ENCODE assay signal across 1 cellular context in the genomic region with DNA sequence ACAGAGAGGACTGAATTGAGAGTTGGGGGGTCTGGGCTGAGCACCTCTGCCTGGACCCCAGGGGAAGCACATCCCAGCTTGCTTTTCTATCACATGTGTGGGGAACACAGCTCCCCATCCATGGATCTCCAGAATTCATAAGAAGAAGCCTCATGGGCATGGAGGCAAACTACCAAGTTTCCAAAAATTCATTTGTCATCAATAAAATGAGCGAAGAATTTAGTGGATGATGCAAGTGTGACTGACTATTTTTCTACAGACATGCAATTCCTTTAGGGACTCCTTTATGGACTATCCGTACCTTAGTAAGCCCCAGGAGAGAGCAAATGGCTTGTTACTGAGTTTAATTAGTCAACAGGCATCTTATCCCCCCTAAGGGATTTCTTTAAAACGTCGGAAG.
TF ChIP-seq lines count a peak whose summit lies in the region.

No MANE protein-coding gene starts in this region.

TF ChIP-seq in HepG2, 621 proteins besides CTCF, POLR2A, EP300 and RAD21:
- TF ChIP-seq MAFF (IDR thresholded peaks at IDR 0.05; ENCODE audit: low read depth, low read length) (peak; percentile 61; the same call in 1 of the 2 replicates), SP140L (CRISPR knock-in tag; IDR thresholded peaks at IDR 0.05; ENCODE audit: borderline replicate concordance) (no peak), MAFK (conservative IDR thresholded peaks at IDR 0.05 in 1 of 2, IDR thresholded peaks at IDR 0.05 in 1 of 2; ENCODE audit: low read length in 2 of 2) (peak; percentile 58 to 66), ZSCAN20 (CRISPR knock-in tag; IDR thresholded peaks at IDR 0.05; ENCODE audit: borderline replicate concordance) (no peak)
- TF ChIP-seq, protein P1, sequence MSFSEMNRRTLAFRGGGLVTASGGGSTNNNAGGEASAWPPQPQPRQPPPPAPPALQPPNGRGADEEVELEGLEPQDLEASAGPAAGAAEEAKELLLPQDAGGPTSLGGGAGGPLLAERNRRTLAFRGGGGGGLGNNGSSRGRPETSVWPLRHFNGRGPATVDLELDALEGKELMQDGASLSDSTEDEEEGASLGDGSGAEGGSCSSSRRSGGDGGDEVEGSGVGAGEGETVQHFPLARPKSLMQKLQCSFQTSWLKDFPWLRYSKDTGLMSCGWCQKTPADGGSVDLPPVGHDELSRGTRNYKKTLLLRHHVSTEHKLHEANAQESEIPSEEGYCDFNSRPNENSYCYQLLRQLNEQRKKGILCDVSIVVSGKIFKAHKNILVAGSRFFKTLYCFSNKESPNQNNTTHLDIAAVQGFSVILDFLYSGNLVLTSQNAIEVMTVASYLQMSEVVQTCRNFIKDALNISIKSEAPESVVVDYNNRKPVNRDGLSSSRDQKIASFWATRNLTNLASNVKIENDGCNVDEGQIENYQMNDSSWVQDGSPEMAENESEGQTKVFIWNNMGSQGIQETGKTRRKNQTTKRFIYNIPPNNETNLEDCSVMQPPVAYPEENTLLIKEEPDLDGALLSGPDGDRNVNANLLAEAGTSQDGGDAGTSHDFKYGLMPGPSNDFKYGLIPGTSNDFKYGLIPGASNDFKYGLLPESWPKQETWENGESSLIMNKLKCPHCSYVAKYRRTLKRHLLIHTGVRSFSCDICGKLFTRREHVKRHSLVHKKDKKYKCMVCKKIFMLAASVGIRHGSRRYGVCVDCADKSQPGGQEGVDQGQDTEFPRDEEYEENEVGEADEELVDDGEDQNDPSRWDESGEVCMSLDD (CRISPR knock-in tag; IDR thresholded peaks at IDR 0.05; ENCODE audit: borderline replicate concordance), result no peak
